In the genomic region with DNA sequence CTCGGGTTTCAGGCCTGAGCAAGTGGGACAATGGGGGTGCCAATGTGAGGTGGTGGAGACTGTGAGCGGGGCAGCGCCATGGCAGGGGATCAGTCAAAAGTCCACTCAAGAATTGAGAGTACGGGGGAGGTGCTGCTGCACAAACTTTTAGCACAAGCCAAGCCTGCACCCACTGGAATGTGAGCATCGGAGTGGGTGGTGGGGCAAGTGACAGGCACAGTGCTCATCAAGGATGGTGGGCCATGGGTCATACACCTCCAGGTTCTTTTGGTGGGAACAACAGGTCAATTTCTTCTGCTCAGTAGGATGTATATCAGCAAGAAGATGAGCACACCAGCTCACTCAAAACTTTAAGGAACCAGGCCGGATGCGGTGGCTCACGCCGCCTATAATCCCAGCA, we compare ENCODE assay signal across 1 cellular context.
A peak's percentile ranks its signal among the peaks of the same experiment; 100 is the strongest.
TF ChIP-seq lines count a peak whose summit lies in the region.

No MANE protein-coding gene starts in this region.

TF ChIP-seq in HepG2, 621 proteins besides CTCF, POLR2A, EP300 and RAD21:
- TF ChIP-seq BRCA1 (CRISPR knock-in tag; IDR thresholded peaks at IDR 0.05) (no peak), ZNF263 (CRISPR knock-in tag; IDR thresholded peaks at IDR 0.05) (0 out of 2 replicates have a peak, but pooled peaks have one; percentile 47)
TF ChIP-seq in HepG2: peak in this region for 1.
